ENCODE assay signal across 19 cellular contexts in genomic region chr6:21451546-21452013, GRCh38.
DNase-seq lines count a peak whose midpoint lies in the region; ATAC-seq and TF ChIP-seq lines count a peak whose summit lies in the region.
"Had no signal": no experiment of that assay in that cellular context is flagged by ENCODE, and none has a peak within 500 bp of the region (broad histone marks: within the 10 kb centered on the region; RNA-seq: fewer than 3 reads in every experiment).

No MANE protein-coding gene starts in this region.

- no peaks in the 10 kb centered on the region for H3K9me3 ChIP-seq in mucosa of descending colon
- H3K9me3 ChIP-seq: BE2C had no signal

- H3K4me3 ChIP-seq in mucosa of descending colon = no peak overlapping the region

- peak; percentile 58 for ATAC-seq in mucosa of descending colon
- ATAC-seq: CD8-positive, alpha-beta T cell; T-helper 17 cell had no signal

- TF ChIP-seq CTCF in mucosa of descending colon (IDR thresholded peaks at IDR 0.05) = no peak

- H3K36me3 ChIP-seq in mucosa of descending colon (ENCODE audit: low read depth) = no peaks in the 10 kb centered on the region
- H3K36me3 ChIP-seq: BE2C had no signal

- intact Hi-C loops in mucosa of descending colon (cut with DNase I, micrococcal nuclease) = no loop called here

- H3K4me1 ChIP-seq in mucosa of descending colon (ENCODE audit: low read depth) = no peaks in the 10 kb centered on the region
- H3K4me1 ChIP-seq: BE2C had no signal

- DNase-seq in DMS153 (lab: John Stamatoyannopoulos, UW) = peak; percentile 60
- DNase-seq in DMS153 treated with DMSO at 0.1 percent for 48 hours (lab: John Stamatoyannopoulos, UW; ENCODE audit: unreplicated experiment) = no peak
- peak; percentile 25 for DNase-seq in MV-4-11 (lab: John Stamatoyannopoulos, UW)
- peak; percentile 10 for DNase-seq in SHP77 treated with DMSO at 0.1 percent for 48 hours (lab: John Stamatoyannopoulos, UW)
- no peak for DNase-seq in mucosa of descending colon
- no peak for DNase-seq in NCI-H128 (lab: John Stamatoyannopoulos, UW; ENCODE audit: unreplicated experiment)
- no peak for DNase-seq in kidney tubule cell (ENCODE audit: low spot score)
- DNase-seq in NCI-H1694 treated with DMSO at 0.1 percent for 48 hours (lab: John Stamatoyannopoulos, UW) = no peak
- DNase-seq: 8988T; BE2C; CD8-positive, alpha-beta T cell; H7; KBM-7; NCI-H1048; NCI-H1694; NCI-H2171; NCI-H446; SIG-M5; T-helper 17 cell had no signal

Comparison
In these comparisons a context has a peak if more than half of its experiments do, and no peak if none do; other contexts are left out.
1. DNase-seq: peak in DMS153 (single experiment), MV-4-11 (single experiment) and SHP77 treated with DMSO at 0.1 percent for 48 hours (single experiment); none in DMS153 treated with DMSO at 0.1 percent for 48 hours (single experiment), mucosa of descending colon (0 of 3), NCI-H128 (single experiment), kidney tubule cell (single experiment) and NCI-H1694 treated with DMSO at 0.1 percent for 48 hours (single experiment).